In genomic region chr17:73815474-73815873, GRCh38 we compare ENCODE assay signal across 31 cellular contexts.
"Had no signal": no experiment of that assay in that cellular context is flagged by ENCODE, and none has a peak within 500 bp of the region (broad histone marks: within the 10 kb centered on the region; RNA-seq: fewer than 3 reads in every experiment).

No MANE protein-coding gene starts in this region.

- H3K36me3 Mint-ChIP-seq: activated CD8-positive, alpha-beta memory T cell treated with anti-CD3 and anti-CD28 coated beads, Interleukin-2, amount 10 ng/mL, durations not matched to agents 7 days and 5 days; activated naive CD8-positive, alpha-beta T cell; brain had no signal

- ATAC-seq: activated CD8-positive, alpha-beta memory T cell treated with anti-CD3 and anti-CD28 coated beads, Interleukin-2, amount 10 ng/mL, durations not matched to agents 7 days and 5 days; activated naive CD8-positive, alpha-beta T cell treated with anti-CD3 and anti-CD28 coated beads, Interleukin-2, amount 50 U/mL, for 24 hours had no signal

- H3K4me1 Mint-ChIP-seq: activated CD8-positive, alpha-beta memory T cell treated with anti-CD3 and anti-CD28 coated beads, Interleukin-2, amount 10 ng/mL, durations not matched to agents 7 days and 5 days; activated naive CD4-positive, alpha-beta T cell treated with anti-CD3 and anti-CD28 coated beads, Interleukin-2, amount 10 ng/mL, durations not matched to agents 7 days and 5 days; activated naive CD8-positive, alpha-beta T cell treated with anti-CD3 and anti-CD28 coated beads, Interleukin-2, amount 50 U/mL, for 24 hours had no signal

- H2AFZ ChIP-seq: PC-9 had no signal

- H3K4me3 Mint-ChIP-seq: activated CD4-positive, alpha-beta memory T cell treated with anti-CD3 and anti-CD28 coated beads, Interleukin-2, amount 10 ng/mL, durations not matched to agents 7 days and 5 days; activated CD8-positive, alpha-beta memory T cell treated with anti-CD3 and anti-CD28 coated beads, Interleukin-2, amount 10 ng/mL, durations not matched to agents 7 days and 5 days; activated naive CD4-positive, alpha-beta T cell treated with anti-CD3 and anti-CD28 coated beads, Interleukin-2, amount 10 ng/mL, durations not matched to agents 7 days and 5 days; activated naive CD8-positive, alpha-beta T cell; activated naive CD8-positive, alpha-beta T cell treated with anti-CD3 and anti-CD28 coated beads, Interleukin-2, amount 50 U/mL, for 24 hours; brain had no signal

- H3K4me2 ChIP-seq: PC-9 had no signal

- H3K4me3 ChIP-seq: PC-9 had no signal

- H3K27ac ChIP-seq: PC-9, RWPE1, VCaP had no signal

- H3K27ac Mint-ChIP-seq: activated CD4-positive, alpha-beta memory T cell treated with anti-CD3 and anti-CD28 coated beads, Interleukin-2, amount 10 ng/mL, durations not matched to agents 7 days and 5 days; activated CD8-positive, alpha-beta memory T cell treated with anti-CD3 and anti-CD28 coated beads, Interleukin-2, amount 10 ng/mL, durations not matched to agents 7 days and 5 days; activated naive CD4-positive, alpha-beta T cell treated with anti-CD3 and anti-CD28 coated beads, Interleukin-2, amount 10 ng/mL, durations not matched to agents 7 days and 5 days; activated naive CD8-positive, alpha-beta T cell; activated naive CD8-positive, alpha-beta T cell treated with anti-CD3 and anti-CD28 coated beads, Interleukin-2, amount 50 U/mL, for 24 hours; brain had no signal

- DNase-seq: activated CD4-positive, alpha-beta memory T cell treated with anti-CD3 and anti-CD28 coated beads, Interleukin-2, amount 10 ng/mL, durations not matched to agents 7 days and 5 days; activated CD4-positive, alpha-beta T cell treated with anti-CD3 and anti-CD28 coated beads for 1 hour; activated CD4-positive, alpha-beta T cell treated with anti-CD3 and anti-CD28 coated beads for 48 hours; activated CD4-positive, CD25-positive, alpha-beta regulatory T cell; activated CD8-positive, alpha-beta memory T cell treated with anti-CD3 and anti-CD28 coated beads for 24 hours; activated CD8-positive, alpha-beta memory T cell treated with anti-CD3 and anti-CD28 coated beads, Interleukin-2, amount 10 ng/mL, durations not matched to agents 7 days and 5 days; activated CD8-positive, alpha-beta memory T cell treated with anti-CD3 and anti-CD28 coated beads, Interleukin-2, amount 50 U/mL, for 48 hours; activated effector memory CD4-positive, alpha-beta T cell treated with Interleukin-2 at 50 U/mL for 16 hours; activated naive CD4-positive, alpha-beta T cell treated with anti-CD3 and anti-CD28 coated beads, Interleukin-2, amount 10 ng/mL, durations not matched to agents 7 days and 5 days; activated naive CD8-positive, alpha-beta T cell treated with anti-CD3 and anti-CD28 coated beads, Interleukin-2, amount 50 U/mL, for 24 hours; activated T-cell treated with anti-CD3 and anti-CD28 coated beads, Interleukin-2, amount 50 U/mL, for 48 hours; anterior cingulate cortex; central memory CD4-positive, alpha-beta T cell; NCI-H1105; NCI-H1417 treated with DMSO at 0.1 percent for 48 hours; NCI-H1694; NCI-H1930; NCI-H2081 treated with DMSO at 0.1 percent for 48 hours; NCI-H226; NCI-H446 treated with DMSO at 0.1 percent for 48 hours; NCI-H524 treated with DMSO at 0.1 percent for 48 hours; PC-9; Right ventricle myocardium superior; SW 1271; T-helper 1 cell; T-helper 2 cell; T-helper 9 cell had no signal

- H3K27me3 Mint-ChIP-seq: activated CD4-positive, alpha-beta memory T cell treated with anti-CD3 and anti-CD28 coated beads, Interleukin-2, amount 10 ng/mL, durations not matched to agents 7 days and 5 days; activated CD8-positive, alpha-beta memory T cell treated with anti-CD3 and anti-CD28 coated beads, Interleukin-2, amount 10 ng/mL, durations not matched to agents 7 days and 5 days; activated naive CD8-positive, alpha-beta T cell; activated naive CD8-positive, alpha-beta T cell treated with anti-CD3 and anti-CD28 coated beads, Interleukin-2, amount 50 U/mL, for 24 hours had no signal
